ENCODE assay signal across 27 cellular contexts in the genomic region with DNA sequence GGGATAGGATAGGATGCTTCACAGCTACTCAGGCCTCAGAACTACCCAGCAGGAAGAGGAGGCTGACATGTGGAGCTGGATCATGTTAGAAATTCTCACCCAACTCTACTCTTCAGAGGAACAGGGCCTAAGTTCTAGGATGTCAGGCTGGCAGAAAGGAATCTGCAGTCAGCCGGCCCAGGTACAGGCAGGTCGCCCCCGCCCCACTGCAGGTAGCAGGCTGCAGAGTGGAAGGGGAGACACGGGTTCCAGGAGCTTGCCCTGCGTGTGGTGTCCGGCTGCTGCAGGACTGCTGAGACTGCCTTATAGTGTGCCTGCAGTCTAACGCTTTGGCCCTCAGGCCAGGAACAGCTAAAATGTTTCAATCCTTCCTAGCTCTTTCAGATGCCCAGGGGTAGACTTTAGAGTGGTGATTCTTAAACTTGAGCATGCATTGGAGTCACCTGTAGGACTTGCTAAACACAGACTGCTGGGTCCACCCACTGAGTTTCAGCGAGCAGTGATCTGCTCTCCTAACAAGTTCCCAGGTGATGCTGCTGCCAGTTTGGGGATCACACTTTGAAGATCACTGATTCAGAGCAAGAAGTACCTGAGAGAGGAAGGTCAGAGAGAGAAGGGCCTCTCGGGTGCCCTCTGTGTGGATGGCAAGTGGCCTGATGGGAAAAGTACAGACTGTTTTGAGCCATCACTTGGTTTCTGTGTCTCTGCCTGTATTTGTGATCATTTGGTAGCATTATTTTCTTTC.
"Had no signal": no experiment of that assay in that cellular context is flagged by ENCODE, and none has a peak within 500 bp of the region (broad histone marks: within the 10 kb centered on the region; RNA-seq: fewer than 3 reads in every experiment).

No MANE protein-coding gene starts in this region.

- H3K27me3 Mint-ChIP-seq: activated naive CD4-positive, alpha-beta T cell treated with anti-CD3 and anti-CD28 coated beads, Interleukin-2, amount 50 U/mL, for 24 hours had no signal

- H3K9ac ChIP-seq: SK-N-SH had no signal

- H3K4me1 ChIP-seq: body of pancreas, Peyer's patch had no signal

- H3K27ac ChIP-seq: ascending aorta, body of pancreas, Peyer's patch, RWPE1, SJCRH30, VCaP had no signal

- H3K4me3 ChIP-seq: ascending aorta, body of pancreas, MG63, Peyer's patch, SJCRH30 had no signal

- H3K27me3 ChIP-seq: ascending aorta, body of pancreas, MG63, Peyer's patch, SJCRH30 had no signal

- ATAC-seq: activated CD8-positive, alpha-beta T cell treated with anti-CD3 and anti-CD28 coated beads, Interleukin-2, amount 10 ng/mL, durations not matched to agents 7 days and 5 days; body of pancreas had no signal

- H3K27ac Mint-ChIP-seq: activated CD8-positive, alpha-beta T cell treated with anti-CD3 and anti-CD28 coated beads, Interleukin-2, amount 10 ng/mL, durations not matched to agents 7 days and 5 days; activated naive CD4-positive, alpha-beta T cell treated with anti-CD3 and anti-CD28 coated beads, Interleukin-2, amount 50 U/mL, for 24 hours had no signal

- H3K4me3 Mint-ChIP-seq: activated CD8-positive, alpha-beta T cell treated with anti-CD3 and anti-CD28 coated beads, Interleukin-2, amount 10 ng/mL, durations not matched to agents 7 days and 5 days; activated naive CD4-positive, alpha-beta T cell treated with anti-CD3 and anti-CD28 coated beads, Interleukin-2, amount 50 U/mL, for 24 hours had no signal

- H3K9me3 ChIP-seq: ascending aorta, body of pancreas, MG63, Peyer's patch, SJCRH30, SK-N-SH had no signal

- H3K9me3 Mint-ChIP-seq: activated naive CD4-positive, alpha-beta T cell treated with anti-CD3 and anti-CD28 coated beads, Interleukin-2, amount 50 U/mL, for 24 hours had no signal

- DNase-seq: activated CD4-positive, alpha-beta T cell treated with anti-CD3 and anti-CD28 coated beads for 48 hours; activated CD4-positive, alpha-beta T cell treated with anti-CD3 and anti-CD28 coated beads, Interleukin-2, amount 50 U/mL, for 4 hours; activated CD8-positive, alpha-beta memory T cell treated with anti-CD3 and anti-CD28 coated beads, Interleukin-2, amount 50 U/mL, for 48 hours; activated CD8-positive, alpha-beta T cell treated with anti-CD3 and anti-CD28 coated beads, Interleukin-2, amount 10 ng/mL, durations not matched to agents 7 days and 5 days; activated naive CD4-positive, alpha-beta T cell; activated T-cell treated with anti-CD3 and anti-CD28 coated beads, Interleukin-2, amount 50 U/mL, for 1 hour; amniotic stem cell; body of pancreas; central memory CD4-positive, alpha-beta T cell; MG63; MV-4-11; NCI-H1092 treated with DMSO at 0.1 percent for 48 hours; NCI-H1417 treated with DMSO at 0.1 percent for 48 hours; NCI-H1694; NCI-H2029; NCI-H510A treated with DMSO at 0.1 percent for 48 hours; NCI-H69; Peyer's patch; Right ventricle myocardium superior; SJCRH30; SK-N-SH; T-helper 1 cell had no signal

- H3K36me3 Mint-ChIP-seq: activated naive CD4-positive, alpha-beta T cell treated with anti-CD3 and anti-CD28 coated beads, Interleukin-2, amount 50 U/mL, for 24 hours had no signal

- FAIRE-seq: bronchial epithelial cell had no signal

- H3K4me2 ChIP-seq: SK-N-SH had no signal

- H3K36me3 ChIP-seq: ascending aorta, MG63, Peyer's patch, SJCRH30 had no signal
